ENCODE assay signal across 28 cellular contexts in genomic region chr10:79410315-79411094, GRCh38. TPM values are rescaled to one million over a fixed set of nuclear protein-coding genes. Genes with fewer than 3 reads are reported as not detected.
DNase-seq lines count a peak whose midpoint lies in the region; ATAC-seq, FAIRE-seq and TF ChIP-seq lines count a peak whose summit lies in the region.
"Had no signal": no experiment of that assay in that cellular context is flagged by ENCODE, and none has a peak within 500 bp of the region (broad histone marks: within the 10 kb centered on the region; RNA-seq: fewer than 3 reads in every experiment).

No MANE protein-coding gene starts in this region.

- DNase-seq in heart left ventricle (peak in 3 of 5 donors; percentile 44 to 51 (median 50)), right atrium auricular region (ENCODE audit: low spot score) (no peak), right cardiac atrium (peak in 2 of 3 donors; percentile 56 to 69), neural progenitor cell (ENCODE audit: low spot score) (no peak), aorta (peak; percentile 44 to 55), D721Med (ENCODE audit: insufficient read length, low spot score) (no peak), DMS153 (lab: John Stamatoyannopoulos, UW) (no peak)
- DNase-seq: activated CD4-positive, CD25-positive, alpha-beta regulatory T cell treated with anti-CD3 and anti-CD28 coated beads, Interleukin-2, amount 50 U/mL, for 72 hours; activated naive CD4-positive, alpha-beta T cell treated with anti-CD3 and anti-CD28 coated beads for 36 hours; activated T-cell treated with anti-CD3 and anti-CD28 coated beads, Interleukin-2, amount 50 U/mL, for 4 hours; AML-193; amniotic stem cell; CD8-positive, alpha-beta T cell; cortex of kidney; GF-D8; mesenchymal stem cell; NCI-H1436 treated with DMSO at 0.1 percent for 48 hours; NCI-H510A; NK-92 treated with Interleukin-12 subunit alpha and Interleukin-12 subunit beta, amount 100 ng/mL, for 24 hours; stimulated activated CD4-positive, alpha-beta T cell treated with anti-CD3 and anti-CD28 coated beads, Interleukin-1b, Interleukin-23, amount 100 ng/mL, for 48 hours had no signal

- no peak for FAIRE-seq in D721Med (lab: Jason Lieb, UNC)
- FAIRE-seq: A204.1, bronchial epithelial cell, urothelium cell line had no signal

- H3K27me3 Mint-ChIP-seq in neural progenitor cell (ENCODE audit: insufficient read depth, low read depth): peaks cover 4% of the 10 kb centered on the region

- H3K27ac ChIP-seq in heart left ventricle: peak overlapping the region in 5 of 12 donors; percentile 15 to 61 (median 36)
- no peak overlapping the region for H3K27ac ChIP-seq in right atrium auricular region
- no peak overlapping the region for H3K27ac ChIP-seq in right cardiac atrium (ENCODE audit: low read length)
- H3K27ac ChIP-seq in neural progenitor cell: no peak overlapping the region
- no peak overlapping the region for H3K27ac ChIP-seq in aorta (ENCODE audit: low read depth in 1 of 2, low read length in 2 of 2)
- H3K27ac ChIP-seq: KMS-11 had no signal

- no peaks in the 10 kb centered on the region for H3K9me3 Mint-ChIP-seq in neural progenitor cell
- H3K9me3 Mint-ChIP-seq: activated naive CD4-positive, alpha-beta T cell treated with anti-CD3 and anti-CD28 coated beads for 36 hours; activated T-cell treated with anti-CD3 and anti-CD28 coated beads, Interleukin-2, amount 50 U/mL, for 4 hours; CD8-positive, alpha-beta T cell; GM23338; naive thymus-derived CD8-positive, alpha-beta T cell had no signal

- peak overlapping the region; percentile 85 for H3K27ac Mint-ChIP-seq in neural progenitor cell
- H3K27ac Mint-ChIP-seq: activated naive CD4-positive, alpha-beta T cell treated with anti-CD3 and anti-CD28 coated beads for 36 hours; CD8-positive, alpha-beta T cell; GM23338 had no signal

- no peak overlapping the region for H3K9ac ChIP-seq in neural progenitor cell
- H3K9ac ChIP-seq: KMS-11 had no signal

- TF ChIP-seq CTCF in heart left ventricle (IDR thresholded peaks at IDR 0.05) (no peak), right atrium auricular region (IDR thresholded peaks at IDR 0.05) (no peak), neural progenitor cell (IDR thresholded peaks at IDR 0.05) (no peak), D721Med (IDR thresholded peaks at IDR 0.05; ENCODE audit: insufficient read depth, missing control alignments) (no peak)

- ATAC-seq in heart left ventricle (peak in 1 of 4 donors; percentile 12), right cardiac atrium (no peak), aorta (ENCODE audit: low FRiP score) (no peak), HG02588 (IDR thresholded peaks at IDR 0.05; ENCODE audit: unreplicated experiment) (no peak)
- ATAC-seq: activated T-cell treated with anti-CD3 and anti-CD28 coated beads, Interleukin-2, amount 50 U/mL, for 4 hours; CD8-positive, alpha-beta T cell; GM23338; naive thymus-derived CD8-positive, alpha-beta T cell had no signal

- intact Hi-C loops in heart left ventricle (cut with DNase I): no loop called here
- intact Hi-C loops in right cardiac atrium (cut with DNase I): no loop called here
- intact Hi-C loops in aorta (cut with DNase I): no loop called here

- no peaks in the 10 kb centered on the region for H3K27me3 ChIP-seq in heart left ventricle
- no peaks in the 10 kb centered on the region for H3K27me3 ChIP-seq in right atrium auricular region
- H3K27me3 ChIP-seq in right cardiac atrium (ENCODE audit: control insufficient read depth, insufficient read depth): no peaks in the 10 kb centered on the region
- no peaks in the 10 kb centered on the region for H3K27me3 ChIP-seq in neural progenitor cell
- H3K27me3 ChIP-seq in aorta (ENCODE audit: control insufficient read depth in 1 of 2, insufficient read depth in 2 of 2, low read length in 1 of 2): no peaks in the 10 kb centered on the region
- H3K27me3 ChIP-seq: ovary had no signal

- H3F3A ChIP-seq in neural progenitor cell (ENCODE audit: low read depth): no peaks in the 10 kb centered on the region

- H3K4me1 ChIP-seq in heart left ventricle: peaks cover 0 to 62% (median 45%) of the 10 kb centered on the region in 12 donors
- peaks cover 0 to 11% of the 10 kb centered on the region in 2 donors for H3K4me1 ChIP-seq in right atrium auricular region
- peaks cover 54% of the 10 kb centered on the region for H3K4me1 ChIP-seq in right cardiac atrium (ENCODE audit: control insufficient read depth, insufficient read depth, low read length)
- peaks cover 6% of the 10 kb centered on the region for H3K4me1 ChIP-seq in neural progenitor cell
- no peaks in the 10 kb centered on the region for H3K4me1 ChIP-seq in aorta (ENCODE audit: control insufficient read depth in 1 of 2, insufficient read depth in 2 of 2, low read length in 2 of 2)

- H3K4me1 Mint-ChIP-seq in neural progenitor cell: peaks cover 30% of the 10 kb centered on the region

- no peaks in the 10 kb centered on the region for H3K36me3 Mint-ChIP-seq in neural progenitor cell
- H3K36me3 Mint-ChIP-seq: CD8-positive, alpha-beta T cell; naive thymus-derived CD8-positive, alpha-beta T cell had no signal

- H3K79me2 ChIP-seq in neural progenitor cell (ENCODE audit: low read depth): no peaks in the 10 kb centered on the region

- no peak overlapping the region for H3K4me3 ChIP-seq in heart left ventricle
- no peak overlapping the region for H3K4me3 ChIP-seq in right atrium auricular region
- H3K4me3 ChIP-seq in right cardiac atrium (ENCODE audit: low read length): no peak overlapping the region
- H3K4me3 ChIP-seq in neural progenitor cell: no peak overlapping the region
- no peak overlapping the region for H3K4me3 ChIP-seq in aorta (ENCODE audit: low read length in 2 of 2)
- H3K4me3 ChIP-seq: GM23338, ovary had no signal

- H3K9me3 ChIP-seq in heart left ventricle (no peaks in the 10 kb centered on the region), right atrium auricular region (no peaks in the 10 kb centered on the region), right cardiac atrium (ENCODE audit: control insufficient read depth, low read length) (no peaks in the 10 kb centered on the region), neural progenitor cell (ENCODE audit: low read depth) (no peaks in the 10 kb centered on the region), aorta (ENCODE audit: control insufficient read depth, low read length) (no peaks in the 10 kb centered on the region)
- H3K9me3 ChIP-seq: ovary had no signal

- no peaks in the 10 kb centered on the region for H4K20me1 ChIP-seq in neural progenitor cell (ENCODE audit: low read depth)

- H3K4me3 Mint-ChIP-seq in neural progenitor cell: no peak overlapping the region
- H3K4me3 Mint-ChIP-seq: activated naive CD4-positive, alpha-beta T cell treated with anti-CD3 and anti-CD28 coated beads for 36 hours; activated T-cell treated with anti-CD3 and anti-CD28 coated beads, Interleukin-2, amount 50 U/mL, for 4 hours; CD8-positive, alpha-beta T cell; GM23338; naive thymus-derived CD8-positive, alpha-beta T cell had no signal

- peaks cover 0 to 19% (median 3%) of the 10 kb centered on the region in 9 donors for H3K36me3 ChIP-seq in heart left ventricle
- peaks cover 4% of the 10 kb centered on the region for H3K36me3 ChIP-seq in right atrium auricular region
- H3K36me3 ChIP-seq in neural progenitor cell: no peaks in the 10 kb centered on the region
- no peaks in the 10 kb centered on the region for H3K36me3 ChIP-seq in aorta (ENCODE audit: control insufficient read depth in 1 of 2, insufficient read depth in 2 of 2, low read length in 1 of 2)
- H3K36me3 ChIP-seq: ovary had no signal

- TF ChIP-seq POLR2A in heart left ventricle (IDR thresholded peaks at IDR 0.05): no peak

- no peak overlapping the region for H2AFZ ChIP-seq in neural progenitor cell (replicated peaks)
- H2AFZ ChIP-seq: GM23338 had no signal

- WGBS in heart left ventricle, 4 donors: 55 to 73% (median 68%) methylated on average over 9 to 10 of the region's 10 CpGs
- WGBS in right cardiac atrium: 67% methylated on average over 10 of the region's 10 CpGs
- WGBS in aorta, 2 donors: 92% methylated on average over 10 of the region's 10 CpGs

- H3K4me2 ChIP-seq in neural progenitor cell: no peak overlapping the region
- H3K4me2 ChIP-seq: GM23338, KMS-11 had no signal

RNA-seq across cellular contexts. Expression of gene ZCCHC24, which starts 34.9 kb away (rescaled TPM):
- total RNA-seq in heart left ventricle (100 to 1,000 TPM in 1 of 9 donors, 10 to 100 TPM in 8; 44.8 to 122 (median 51.9) TPM), right atrium auricular region (10 to 100 TPM; 45.6 to 85.9 TPM), right cardiac atrium (10 to 100 TPM; 60.4 to 75.3 (median 63.8) TPM), neural progenitor cell (ENCODE audit: low replicate concordance) (5.9 and 10.7 TPM in 2 replicates), aorta (10 to 100 TPM; 79.3 to 99.6 TPM)
- polyA plus RNA-seq in heart left ventricle (10 to 100 TPM; 18.7 to 40.7 TPM), right cardiac atrium (31.3 TPM), aorta (10 to 100 TPM; 42.2 to 60.4 TPM)

Comparison
In these comparisons a context has a peak if more than half of its experiments do, and no peak if none do; other contexts are left out.
1. DNase-seq: peak in heart left ventricle (3 of 5), right cardiac atrium (2 of 3) and aorta (2 of 2); none in right atrium auricular region (single experiment), neural progenitor cell (single experiment), D721Med (single experiment) and DMS153 (single experiment).